Comparison of ENCODE assay signal across 8 cellular contexts in the genomic region with DNA sequence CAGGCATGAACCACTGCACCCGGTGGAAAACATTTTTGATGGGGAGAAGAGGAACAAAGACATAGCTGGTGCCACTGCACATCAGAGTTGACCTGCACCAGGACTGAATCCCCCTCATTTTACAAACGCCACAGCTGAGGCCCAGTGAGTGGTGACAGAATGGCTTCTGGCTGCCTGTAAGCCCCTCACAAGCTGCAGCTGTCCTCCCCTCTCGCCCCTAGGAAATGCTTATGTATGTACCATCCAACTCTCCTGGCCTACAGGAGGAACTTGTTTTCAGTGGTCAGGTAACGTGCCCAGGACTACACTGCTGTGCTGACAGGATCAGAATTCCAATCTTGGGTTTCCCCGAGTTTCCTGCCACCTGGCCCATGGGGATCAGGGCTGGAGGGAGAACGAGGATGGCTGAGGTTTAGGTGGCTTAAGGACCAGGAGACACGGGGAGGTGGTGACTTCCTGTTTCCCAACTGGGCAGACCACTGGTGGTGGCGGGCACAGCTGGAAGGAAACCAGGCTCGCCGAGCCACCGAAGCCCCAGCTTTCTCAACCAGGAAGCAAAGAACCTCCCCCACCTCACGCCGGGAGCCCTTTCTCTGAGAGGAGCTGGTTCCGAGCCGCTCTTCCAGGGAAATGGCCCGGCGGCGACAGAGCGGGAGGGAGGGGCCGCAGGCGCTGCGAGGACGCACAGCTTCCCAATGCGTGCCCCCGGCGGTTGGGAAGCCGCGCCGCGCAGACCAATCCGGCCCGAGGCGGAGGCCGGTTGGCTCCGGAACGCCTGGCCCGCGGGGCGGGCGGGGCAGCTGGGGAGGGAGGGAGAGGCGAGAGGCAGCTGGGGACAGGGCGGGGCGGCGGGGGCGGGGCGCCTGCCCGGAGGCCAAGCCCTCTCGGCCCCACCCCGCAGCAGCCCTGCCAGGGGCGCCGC. TPM values are rescaled to one million over a fixed set of nuclear protein-coding genes. Genes with fewer than 3 reads are reported as not detected.
DNase-seq lines count a peak whose midpoint lies in the region; ATAC-seq and TF ChIP-seq lines count a peak whose summit lies in the region.

No MANE protein-coding gene starts in this region.

- POLR2A ChIA-PET in PC-3 (lab: Charles Lee; ENCODE audit: unreplicated experiment): interaction anchor here (0.6 to 1.0 kb wide), 5 partner anchors 12 to 546 kb away, joined by 3 to 9 read pairs (median 5); partner anchors contain the start of gene PPP1CA

- H4K20me1 ChIP-seq in PC-3 (ENCODE audit: low read length) (no peaks in the 10 kb centered on the region), neural cell (ENCODE audit: insufficient read depth) (no peaks in the 10 kb centered on the region)

- H2AFZ ChIP-seq in PC-3 (ENCODE audit: low read length): peak overlapping the region; percentile 79
- peak overlapping the region; percentile 65 for H2AFZ ChIP-seq in neural cell (ENCODE audit: low read depth, low read length)

- intact Hi-C loops in PC-3 (cut with micrococcal nuclease): loop anchor here (1.0 kb wide), 1 partner anchor 12 kb away; no protein-coding TSS in a partner anchor

- TSS peak; percentile 93 for BruUV-seq in PC-3 (replicated peaks; lab: Mats Ljungman, UMichigan)

- peak; percentile 88 for DNase-seq in DMS153 (lab: John Stamatoyannopoulos, UW)
- peak; percentile 99 for DNase-seq in PC-3
- peak; percentile 77 for DNase-seq in activated gamma-delta T cell (lab: John Stamatoyannopoulos, UW)
- DNase-seq in fibroblast of villous mesenchyme (ENCODE audit: low read depth): peak; percentile 89
- peak; percentile 89 for DNase-seq in stromal cell of bone marrow (ENCODE audit: low read depth)

- peaks cover 17% of the 10 kb centered on the region for H3K4me1 ChIP-seq in PC-3 (ENCODE audit: insufficient read depth, low read length)

- H3K4me3 ChIP-seq in PC-3 (ENCODE audit: low read length) (peak overlapping the region; percentile 95), fibroblast of villous mesenchyme (ENCODE audit: low read depth, low read length) (peak overlapping the region; percentile 65), neural cell (ENCODE audit: low read length) (peak overlapping the region; percentile 80)

- H3K9me2 ChIP-seq in PC-3 (replicated peaks; ENCODE audit: low read length) (no peaks in the 10 kb centered on the region), neural cell (ENCODE audit: insufficient read depth, low read length) (no peaks in the 10 kb centered on the region)

- H3F3A ChIP-seq in PC-3 (ENCODE audit: low read length, unreplicated experiment): no peaks in the 10 kb centered on the region
- no peaks in the 10 kb centered on the region for H3F3A ChIP-seq in neural cell (ENCODE audit: insufficient read depth, low read length, poor library complexity, severe bottlenecking)

- peaks cover 27% of the 10 kb centered on the region for H3K79me2 ChIP-seq in PC-3 (ENCODE audit: low read length)
- H3K79me2 ChIP-seq in neural cell (replicated peaks; ENCODE audit: insufficient read depth, low read length): no peaks in the 10 kb centered on the region

- H3K9ac ChIP-seq in PC-3 (ENCODE audit: low read length): peak overlapping the region; percentile 84
- H3K9ac ChIP-seq in neural cell (ENCODE audit: low read length): peak overlapping the region; percentile 94

- TF ChIP-seq EP300 in Ishikawa (IDR thresholded peaks at IDR 0.05; ENCODE audit: borderline replicate concordance) (no peak), neural cell (conservative IDR thresholded peaks at IDR 0.05; ENCODE audit: poor library complexity, severe bottlenecking) (no peak)

- CTCF ChIA-PET in PC-3 (lab: Charles Lee): interaction anchor here (0.5 to 0.8 kb wide), 4 partner anchors 10 to 312 kb away, joined by 3 to 4 read pairs (median 3); no protein-coding TSS in a partner anchor

- TF ChIP-seq RAD21 in Ishikawa (IDR thresholded peaks at IDR 0.05; ENCODE audit: low read depth) (0 out of 2 replicates have a peak, but pooled peaks have one; percentile 2), neural cell (conservative IDR thresholded peaks at IDR 0.05) (peak; percentile 15)

- no peak for TF ChIP-seq CTCF in PC-3 (conservative IDR thresholded peaks at IDR 0.05; ENCODE audit: low read depth, low read length)
- peak; percentile 2 for TF ChIP-seq CTCF in fibroblast of villous mesenchyme (IDR thresholded peaks at IDR 0.05; ENCODE audit: insufficient read depth, low read depth, low read length)
- no peak for TF ChIP-seq CTCF in neural cell (IDR thresholded peaks at IDR 0.05; ENCODE audit: poor library complexity, severe bottlenecking)

- H3K36me3 ChIP-seq in PC-3 (ENCODE audit: low read depth, low read length): no peaks in the 10 kb centered on the region; the same call in 1 of the 2 replicates
- H3K36me3 ChIP-seq in neural cell (ENCODE audit: insufficient read depth, low read length): no peaks in the 10 kb centered on the region

- peak overlapping the region; percentile 70 for H3K27ac ChIP-seq in PC-3 (ENCODE audit: low read length)
- H3K27ac ChIP-seq in neural cell (ENCODE audit: low read length): peak overlapping the region; percentile 91

- no peaks in the 10 kb centered on the region for H3K27me3 ChIP-seq in PC-3 (ENCODE audit: low read length)
- H3K27me3 ChIP-seq in neural cell (ENCODE audit: insufficient read depth, low read depth, low read length): no peaks in the 10 kb centered on the region

- H3K9me3 ChIP-seq in PC-3 (ENCODE audit: low read length) (no peaks in the 10 kb centered on the region), neural cell (ENCODE audit: low read length) (no peaks in the 10 kb centered on the region)

- ATAC-seq in GM21526 (IDR thresholded peaks at IDR 0.05; ENCODE audit: low FRiP score, unreplicated experiment) (peak; percentile 44), PC-3 (peak; percentile 76)

- peak overlapping the region; percentile 99 for H3K4me2 ChIP-seq in PC-3 (ENCODE audit: low read length)
- peak overlapping the region; percentile 71 for H3K4me2 ChIP-seq in neural cell (ENCODE audit: low read length)

TF ChIP-seq in Ishikawa, 13 proteins besides CTCF, POLR2A, EP300 and RAD21 (continues in another document):
- TF ChIP-seq TEAD4 (IDR thresholded peaks at IDR 0.05): peak; percentile 14; the same call in 1 of the 2 replicates
- no peak for TF ChIP-seq FOXM1 (IDR thresholded peaks at IDR 0.05; ENCODE audit: borderline replicate concordance, low read depth)
- no peak; the same call in 1 of the 2 replicates for TF ChIP-seq TCF12 (IDR thresholded peaks at IDR 0.05; ENCODE audit: low read depth)
- TF ChIP-seq TAF1 (IDR thresholded peaks at IDR 0.05; ENCODE audit: low read depth): peak; percentile 69
- TF ChIP-seq, protein P1, sequence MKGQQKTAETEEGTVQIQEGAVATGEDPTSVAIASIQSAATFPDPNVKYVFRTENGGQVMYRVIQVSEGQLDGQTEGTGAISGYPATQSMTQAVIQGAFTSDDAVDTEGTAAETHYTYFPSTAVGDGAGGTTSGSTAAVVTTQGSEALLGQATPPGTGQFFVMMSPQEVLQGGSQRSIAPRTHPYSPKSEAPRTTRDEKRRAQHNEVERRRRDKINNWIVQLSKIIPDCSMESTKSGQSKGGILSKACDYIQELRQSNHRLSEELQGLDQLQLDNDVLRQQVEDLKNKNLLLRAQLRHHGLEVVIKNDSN (IDR thresholded peaks at IDR 0.05): no peak
- TF ChIP-seq NFIC (IDR thresholded peaks at IDR 0.05): no peak
- TF ChIP-seq ZBTB7A (IDR thresholded peaks at IDR 0.05; ENCODE audit: low read depth): peak; percentile 15; the same call in 1 of the 2 replicates
- TF ChIP-seq, protein P2, sequence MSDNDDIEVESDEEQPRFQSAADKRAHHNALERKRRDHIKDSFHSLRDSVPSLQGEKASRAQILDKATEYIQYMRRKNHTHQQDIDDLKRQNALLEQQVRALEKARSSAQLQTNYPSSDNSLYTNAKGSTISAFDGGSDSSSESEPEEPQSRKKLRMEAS (IDR thresholded peaks at IDR 0.05): peak; percentile 62; the same call in 1 of the 2 replicates
- 0 out of 2 replicates have a peak, but pooled peaks have one; percentile 23 for TF ChIP-seq YY1 (IDR thresholded peaks at IDR 0.05; ENCODE audit: low read depth)

TF ChIP-seq in neural cell, 6 proteins besides CTCF, POLR2A, EP300 and RAD21:
- TF ChIP-seq POLR2AphosphoS5 (IDR thresholded peaks at IDR 0.05) (peak; percentile 68), SMC3 (conservative IDR thresholded peaks at IDR 0.05; ENCODE audit: poor library complexity) (no peak), TAF1 (IDR thresholded peaks at IDR 0.05; ENCODE audit: low read depth) (peak; percentile 35)

RNA-seq across cellular contexts. Expression of gene LRFN4, which starts 1.0 kb away (rescaled TPM):
- 64.4 and 79.8 TPM in 2 replicates for total RNA-seq in PC-3 (2014; rRNA removed)
- 9.9 and 14.5 TPM in 2 replicates for total RNA-seq in fibroblast of villous mesenchyme
- 85.0 and 104 TPM in 2 replicates for polyA plus RNA-seq in neural cell
- polyA minus RNA-seq in neural cell: 95.7 and 111 TPM in 2 replicates

RNA-seq across cellular contexts. Expression of gene RCE1, which starts 12.6 kb away (rescaled TPM):
- total RNA-seq in PC-3 (2014; rRNA removed) (63.9 and 70.4 TPM in 2 replicates), fibroblast of villous mesenchyme (11.7 and 16.8 TPM in 2 replicates)
- 50.5 and 58.2 TPM in 2 replicates for polyA plus RNA-seq in neural cell
- polyA minus RNA-seq in neural cell: 22.9 and 23.1 TPM in 2 replicates

Comparison
In these comparisons a context has a peak if more than half of its experiments do, and no peak if none do; other contexts are left out.
1. Peak in every context shown above with its lines: DNase-seq, ATAC-seq, H3K4me3 ChIP-seq and H3K27ac ChIP-seq.